8 cellular contexts compared by ENCODE assay signal in the genomic region with DNA sequence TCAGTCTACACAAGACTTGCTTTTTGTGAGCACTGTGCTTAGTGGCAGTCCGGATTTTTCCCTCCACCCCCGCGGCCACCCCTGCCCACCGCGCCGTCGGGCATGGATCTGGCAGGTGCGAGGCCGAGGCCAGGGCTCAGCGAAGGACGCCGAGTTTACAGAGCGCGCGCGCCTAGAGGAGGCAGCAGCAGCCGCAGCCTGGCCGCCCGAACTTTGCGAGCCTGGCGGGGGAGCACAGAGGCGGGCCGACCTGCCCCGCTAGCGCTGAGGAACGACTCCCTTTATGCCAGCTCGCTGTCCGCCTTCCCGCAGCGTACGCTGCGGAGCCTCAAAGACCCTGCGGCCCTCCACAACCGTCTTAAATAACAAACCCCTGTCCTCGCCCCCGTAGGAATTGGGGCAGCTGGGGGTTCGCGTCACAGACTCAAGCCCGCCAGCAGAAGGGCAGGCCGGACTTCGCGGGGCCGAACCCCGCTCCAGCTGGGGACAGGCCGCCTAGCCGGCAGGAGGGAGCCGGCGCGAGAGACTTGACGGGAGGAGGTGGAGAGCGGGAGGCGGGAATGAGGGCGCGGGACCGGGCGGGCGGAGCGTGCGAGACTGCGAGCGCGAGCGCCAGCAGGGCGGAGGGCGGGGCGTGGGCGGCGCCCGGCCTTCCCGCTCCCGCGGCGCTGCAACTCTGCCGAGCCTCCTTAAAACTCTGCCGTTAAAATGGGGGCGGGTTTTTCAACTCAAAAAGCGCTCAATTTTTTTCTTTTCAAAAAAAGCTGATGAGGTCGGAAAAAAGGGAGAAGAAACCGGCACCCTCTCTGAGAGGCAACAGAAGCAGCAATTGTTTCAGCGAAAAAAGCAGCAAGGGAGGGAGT. TPM values are rescaled to one million over a fixed set of nuclear protein-coding genes. Genes with fewer than 3 reads are reported as not detected.
DNase-seq lines count a peak whose midpoint lies in the region; ATAC-seq and TF ChIP-seq lines count a peak whose summit lies in the region.

No MANE protein-coding gene starts in this region.

- CTCF ChIA-PET in BJ (lab: Yijun Ruan, JAX), result interaction anchor here (0.7 to 1.8 kb wide), 6 partner anchors 8 to 221 kb away, joined by 3 to 5 read pairs (median 4); a partner anchor contains a TSS

- POLR2A ChIA-PET in BJ (lab: Charles Lee), result interaction anchor here (0.7 kb wide), 1 partner anchor 9 kb away, joined by 3 read pairs; no protein-coding TSS in a partner anchor

- H3K36me3 ChIP-seq in BJ (ENCODE audit: control insufficient read depth, insufficient read depth, low read length), result no peaks in the 10 kb centered on the region

- intact Hi-C loops in lower leg skin (cut with DNase I; ENCODE audit: low total_unique reads), result no loop called here

- H3K27me3 ChIP-seq in BJ (ENCODE audit: control insufficient read depth, insufficient read depth, low read length), result no peaks in the 10 kb centered on the region

- 0% methylated on average over 60 to 80 of the region's 80 CpGs for WGBS in lower leg skin, 2 donors

- ATAC-seq in GM19324 (IDR thresholded peaks at IDR 0.05; ENCODE audit: low FRiP score, unreplicated experiment), result peak; percentile 74
- peak; percentile 56 for ATAC-seq in HG03460 (IDR thresholded peaks at IDR 0.05; ENCODE audit: unreplicated experiment)

- no peak for TF ChIP-seq POLR2A in lower leg skin (IDR thresholded peaks at IDR 0.05)

- peak; percentile 44 for TF ChIP-seq CTCF in BJ (IDR thresholded peaks at IDR 0.05; ENCODE audit: insufficient read depth, low read depth, low read length)
- TF ChIP-seq CTCF in lower leg skin (IDR thresholded peaks at IDR 0.05), result peak in 1 of 3 donors; percentile 16

- DNase-seq in BJ (ENCODE audit: low read depth) (peak; percentile 72), NCI-H526 (lab: John Stamatoyannopoulos, UW) (peak; percentile 84 to 97), dermis blood vessel endothelial cell (peak; percentile 93), lower leg skin (ENCODE audit: low spot score in 2 of 2) (peak; percentile 89 to 98)
- DNase-seq in activated CD4-positive, alpha-beta T cell treated with anti-CD3 and anti-CD28 coated beads, Interleukin-2, amount 50 U/mL, for 4 hours, result peak; percentile 64 to 69
- peak; percentile 78 to 81 for DNase-seq in stimulated activated CD4-positive, alpha-beta T cell treated with anti-CD3 and anti-CD28 coated beads, Interleukin-4, amount 100 ng/mL, for 4 hours

- H3K4me3 ChIP-seq in BJ (ENCODE audit: low read depth, low read length) (peak overlapping the region; percentile 53), lower leg skin (ENCODE audit: low read depth, poor library complexity, severe bottlenecking) (peak overlapping the region; percentile 71)

RNA-seq across cellular contexts. Expression of a gene that starts 1.8 kb away (rescaled TPM):
- 21.3 and 24.6 TPM in 2 replicates for polyA plus RNA-seq in BJ (2011; rRNA removed)
- polyA minus RNA-seq in BJ (2011; rRNA and poly(A)+ RNA removed), result 11.6 and 12.5 TPM in 2 replicates
- 10.0 and 18.5 TPM in 2 replicates for total RNA-seq in dermis blood vessel endothelial cell
- total RNA-seq in lower leg skin, result 10 to 100 TPM; 10.1 to 20.0 (median 16.2) TPM

RNA-seq across cellular contexts. Expression of a gene that starts 8.2 kb away (rescaled TPM):
- 15.5 and 28.6 TPM in 2 replicates for polyA plus RNA-seq in BJ (2011; rRNA removed)
- polyA minus RNA-seq in BJ (2011; rRNA and poly(A)+ RNA removed), result 23.0 and 23.6 TPM in 2 replicates
- total RNA-seq in dermis blood vessel endothelial cell (56.5 and 70.6 TPM in 2 replicates), lower leg skin (10 to 100 TPM; 33.8 to 55.8 (median 45.6) TPM)

Comparison
In these comparisons a context has a peak if more than half of its experiments do, and no peak if none do; other contexts are left out.
1. Peak in every context shown above with its lines: DNase-seq, ATAC-seq and H3K4me3 ChIP-seq.